In the genomic region with DNA sequence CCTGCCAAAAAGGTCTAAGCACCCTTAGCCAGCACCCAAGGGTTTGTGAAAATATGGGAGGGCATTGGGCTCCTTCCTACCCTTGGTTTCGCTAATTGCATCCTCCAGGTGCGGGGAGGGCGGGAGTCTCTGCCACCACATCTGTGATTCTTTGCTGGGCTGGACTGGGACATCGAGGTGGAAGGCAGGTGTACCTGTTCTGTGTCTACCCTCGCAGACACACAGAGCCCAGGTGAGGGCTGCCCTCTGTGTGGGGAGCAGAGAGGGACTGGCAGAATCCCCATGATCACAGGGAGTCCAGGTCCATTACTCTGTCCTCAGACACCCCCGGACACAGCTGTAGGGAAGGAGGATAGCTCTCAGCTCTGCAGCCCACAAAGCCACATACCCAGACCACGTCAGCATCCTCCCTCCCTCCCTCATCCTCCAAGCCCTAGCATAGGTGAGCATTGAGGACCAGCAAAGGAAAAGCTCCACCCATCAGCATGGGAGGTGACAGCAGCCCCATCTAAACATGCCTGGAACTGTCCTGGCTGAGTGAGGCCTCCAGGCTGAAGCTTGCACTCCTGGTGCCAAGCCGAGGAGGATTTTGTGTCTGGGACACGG, we compare ENCODE assay signal across 12 cellular contexts. TPM values are rescaled to one million over a fixed set of nuclear protein-coding genes. Genes with fewer than 3 reads are reported as not detected.
DNase-seq lines count a peak whose midpoint lies in the region; ATAC-seq and TF ChIP-seq lines count a peak whose summit lies in the region.
"Had no signal": no experiment of that assay in that cellular context is flagged by ENCODE, and none has a peak within 500 bp of the region (broad histone marks: within the 10 kb centered on the region; RNA-seq: fewer than 3 reads in every experiment).

No MANE protein-coding gene starts in this region.

- H3K79me1 ChIP-seq in mesendoderm (ENCODE audit: low read length), result no peaks in the 10 kb centered on the region

- TF ChIP-seq CTCF in NB4 (IDR thresholded peaks at IDR 0.05; ENCODE audit: low read depth, low read length), result no peak
- no peak for TF ChIP-seq CTCF in HFFc6 (IDR thresholded peaks at IDR 0.05)
- no peak for TF ChIP-seq CTCF in GM13976 (IDR thresholded peaks at IDR 0.05; ENCODE audit: borderline replicate concordance, control extremely low read depth, extremely low read depth, insufficient read depth, missing control alignments)

- WGBS in mesendoderm (ENCODE audit: extremely low coverage, insufficient coverage, low lambda C conversion rate), result no CpG with 5 or more reads among the region's 9 CpGs

- no peaks in the 10 kb centered on the region for H3K9me3 ChIP-seq in CD4-positive, CD25-positive, alpha-beta regulatory T cell (ENCODE audit: control insufficient read depth in 2 of 2, low read length in 2 of 2)

- no peaks in the 10 kb centered on the region for H3K79me2 ChIP-seq in mesendoderm (ENCODE audit: control insufficient read depth, insufficient read depth, low read length)

- peak; percentile 43 to 52 for ATAC-seq in CD4-positive, CD25-positive, alpha-beta regulatory T cell (ENCODE audit: low read depth in 2 of 2)
- no peak for ATAC-seq in activated CD4-positive, CD25-positive, alpha-beta regulatory T cell treated with anti-CD3 and anti-CD28 coated beads, Interleukin-2, amount 50 U/mL, for 24 hours

- peak overlapping the region in 1 of 3 donors; percentile 86 for H3K27ac Mint-ChIP-seq in CD4-positive, CD25-positive, alpha-beta regulatory T cell
- H3K27ac Mint-ChIP-seq in activated naive CD8-positive, alpha-beta T cell treated with anti-CD3 and anti-CD28 coated beads for 36 hours, result no peak overlapping the region
- no peak overlapping the region for H3K27ac Mint-ChIP-seq in HFFc6

- in situ Hi-C loops in GM13976 (cut with MboI; ENCODE audit: low sequenced_read_pairs, unreplicated experiment), result no loop called here

- H2BK120ac ChIP-seq in mesendoderm (ENCODE audit: low read depth, low read length), result no peak overlapping the region

- no peak overlapping the region for H3K27ac ChIP-seq in CD4-positive, CD25-positive, alpha-beta regulatory T cell (ENCODE audit: insufficient read depth, low read length, poor library complexity, severe bottlenecking)
- H3K27ac ChIP-seq in mesendoderm (ENCODE audit: low read depth, low read length), result peak overlapping the region; percentile 41

- H3K4me1 Mint-ChIP-seq in CD4-positive, CD25-positive, alpha-beta regulatory T cell, result peaks cover 6 to 32% (median 14%) of the 10 kb centered on the region in 4 donors
- H3K4me1 Mint-ChIP-seq in activated naive CD8-positive, alpha-beta T cell treated with anti-CD3 and anti-CD28 coated beads for 36 hours, result peaks cover 22% of the 10 kb centered on the region
- H3K4me1 Mint-ChIP-seq in HFFc6 (ENCODE audit: low read depth), result peaks cover 17% of the 10 kb centered on the region

- H2BK5ac ChIP-seq in mesendoderm (ENCODE audit: low read length), result peak overlapping the region; percentile 22

- no peaks in the 10 kb centered on the region for H3K36me3 Mint-ChIP-seq in CD4-positive, CD25-positive, alpha-beta regulatory T cell
- no peaks in the 10 kb centered on the region for H3K36me3 Mint-ChIP-seq in activated naive CD8-positive, alpha-beta T cell treated with anti-CD3 and anti-CD28 coated beads for 36 hours
- H3K36me3 Mint-ChIP-seq in HFFc6 (ENCODE audit: low read depth), result no peaks in the 10 kb centered on the region

- peak overlapping the region; percentile 15 for H2AK5ac ChIP-seq in mesendoderm (ENCODE audit: low read length)

- H3K9me3 Mint-ChIP-seq in CD4-positive, CD25-positive, alpha-beta regulatory T cell, result no peaks in the 10 kb centered on the region
- H3K9me3 Mint-ChIP-seq in activated naive CD8-positive, alpha-beta T cell treated with anti-CD3 and anti-CD28 coated beads for 36 hours, result no peaks in the 10 kb centered on the region
- H3K9me3 Mint-ChIP-seq in HFFc6, result no peaks in the 10 kb centered on the region
- H3K9me3 Mint-ChIP-seq: stimulated activated naive CD8-positive, alpha-beta T cell treated with anti-CD3 and anti-CD28 coated beads, Interleukin-15, Interleukin-2, amounts not matched to agents 100 ng/mL and 50 ng/mL, for 24 hours had no signal

- H3K36me3 ChIP-seq in CD4-positive, CD25-positive, alpha-beta regulatory T cell (ENCODE audit: control insufficient read depth, insufficient read depth, low read length), result no peaks in the 10 kb centered on the region
- H3K36me3 ChIP-seq in mesendoderm (ENCODE audit: control insufficient read depth, insufficient read depth, low read length), result no peaks in the 10 kb centered on the region

- no peak overlapping the region for H4K5ac ChIP-seq in mesendoderm (ENCODE audit: low read length)

- no peak overlapping the region for H3K4me2 ChIP-seq in mesendoderm (ENCODE audit: low read length)

- H3K4ac ChIP-seq in mesendoderm (ENCODE audit: low read depth, low read length), result no peak overlapping the region

- no peak overlapping the region for H3K9ac ChIP-seq in mesendoderm (ENCODE audit: low read length)

- no peaks in the 10 kb centered on the region for H3K27me3 ChIP-seq in CD4-positive, CD25-positive, alpha-beta regulatory T cell (ENCODE audit: control insufficient read depth, insufficient read depth, low read length)
- no peaks in the 10 kb centered on the region for H3K27me3 ChIP-seq in mesendoderm (ENCODE audit: insufficient read depth, low read length, poor library complexity)

- H3K18ac ChIP-seq in mesendoderm (ENCODE audit: low read length), result peak overlapping the region; percentile 63

- H3K27me3 Mint-ChIP-seq in CD4-positive, CD25-positive, alpha-beta regulatory T cell, result no peaks in the 10 kb centered on the region
- peaks cover 3% of the 10 kb centered on the region for H3K27me3 Mint-ChIP-seq in activated naive CD8-positive, alpha-beta T cell treated with anti-CD3 and anti-CD28 coated beads for 36 hours
- H3K27me3 Mint-ChIP-seq in HFFc6 (ENCODE audit: insufficient read depth), result peaks cover 14% of the 10 kb centered on the region
- H3K27me3 Mint-ChIP-seq: stimulated activated naive CD8-positive, alpha-beta T cell treated with anti-CD3 and anti-CD28 coated beads, Interleukin-15, Interleukin-2, amounts not matched to agents 100 ng/mL and 50 ng/mL, for 24 hours had no signal

- H3K4me1 ChIP-seq in CD4-positive, CD25-positive, alpha-beta regulatory T cell (ENCODE audit: control insufficient read depth, insufficient read depth, low read length, poor library complexity, severe bottlenecking), result peaks cover 23% of the 10 kb centered on the region
- H3K4me1 ChIP-seq in mesendoderm (ENCODE audit: control insufficient read depth, low read depth, low read length), result peaks cover 15% of the 10 kb centered on the region

- H3K23ac ChIP-seq in mesendoderm (ENCODE audit: low read length), result no peak overlapping the region

- peak in 1 of 3 donors; percentile 64 for DNase-seq in CD4-positive, CD25-positive, alpha-beta regulatory T cell
- peak; percentile 44 for DNase-seq in NB4 (ENCODE audit: low read depth)
- DNase-seq in activated naive CD8-positive, alpha-beta T cell treated with anti-CD3 and anti-CD28 coated beads for 36 hours, result peak; percentile 23
- no peak for DNase-seq in mesendoderm
- no peak for DNase-seq in HFFc6
- no peak for DNase-seq in GM13976 (ENCODE audit: low spot score)
- no peak for DNase-seq in NOMO-1 (lab: John Stamatoyannopoulos, UW; ENCODE audit: unreplicated experiment in 2 of 2)
- DNase-seq: amygdala, NCI-H146, nucleus accumbens had no signal

- no peak overlapping the region for H3K4me3 ChIP-seq in CD4-positive, CD25-positive, alpha-beta regulatory T cell (ENCODE audit: low read depth, low read length)
- no peak overlapping the region for H3K4me3 ChIP-seq in NB4 (ENCODE audit: low read depth, low read length)
- H3K4me3 ChIP-seq in mesendoderm (ENCODE audit: low read length), result no peak overlapping the region

- H2BK15ac ChIP-seq in mesendoderm (replicated peaks; ENCODE audit: low read depth), result no peak overlapping the region

- TF ChIP-seq POLR2A in NB4 (IDR thresholded peaks at IDR 0.05; ENCODE audit: extremely low read depth, insufficient read length), result no peak

- peak overlapping the region in 2 of 4 donors; percentile 40 to 57 for H3K4me3 Mint-ChIP-seq in CD4-positive, CD25-positive, alpha-beta regulatory T cell
- no peak overlapping the region for H3K4me3 Mint-ChIP-seq in activated naive CD8-positive, alpha-beta T cell treated with anti-CD3 and anti-CD28 coated beads for 36 hours
- no peak overlapping the region for H3K4me3 Mint-ChIP-seq in HFFc6

- H4K8ac ChIP-seq in mesendoderm (ENCODE audit: low read depth, low read length), result no peak overlapping the region

- peak overlapping the region; percentile 31 for H3K56ac ChIP-seq in mesendoderm (ENCODE audit: low read length)

RNA-seq across cellular contexts. Expression of gene PLB1, which starts 49.8 kb away (rescaled TPM):
- total RNA-seq in CD4-positive, CD25-positive, alpha-beta regulatory T cell, result 2.0 TPM
- polyA plus RNA-seq in CD4-positive, CD25-positive, alpha-beta regulatory T cell, result 1 to 10 TPM in 1 of 4 donors, under 1 TPM in 3; 0.08 to 2.5 (median 0.87) TPM
- 1 to 10 TPM in 1 of 2 experiments, under 1 TPM in 1; 0.99 to 1.4 TPM for total RNA-seq in activated naive CD8-positive, alpha-beta T cell treated with anti-CD3 and anti-CD28 coated beads for 36 hours
- 0.31 TPM for polyA plus RNA-seq in mesendoderm (2013, experiment 1 of 2)
- polyA plus RNA-seq in mesendoderm (2013, experiment 2 of 2), result 0.25 TPM
- total RNA-seq in HFFc6 (2021; fragmentation: NEBNext Ultra II Directional; extraction: Animal tissue kit (Norgen Biotek cat#: 25700)), result under 1 TPM; 0.36 to 0.95 (median 0.62) TPM

Comparison
In these comparisons a context has a peak if more than half of its experiments do, and no peak if none do; other contexts are left out.
1. ATAC-seq: peak in CD4-positive, CD25-positive, alpha-beta regulatory T cell (2 of 2); none in activated CD4-positive, CD25-positive, alpha-beta regulatory T cell treated with anti-CD3 and anti-CD28 coated beads, Interleukin-2, amount 50 U/mL, for 24 hours (0 of 2).
2. DNase-seq: peak in NB4 (single experiment) and activated naive CD8-positive, alpha-beta T cell treated with anti-CD3 and anti-CD28 coated beads for 36 hours (single experiment); none in mesendoderm (single experiment), HFFc6 (single experiment), GM13976 (single experiment) and NOMO-1 (0 of 2).